Comparison of ENCODE assay signal across 2 cellular contexts in the genomic region with DNA sequence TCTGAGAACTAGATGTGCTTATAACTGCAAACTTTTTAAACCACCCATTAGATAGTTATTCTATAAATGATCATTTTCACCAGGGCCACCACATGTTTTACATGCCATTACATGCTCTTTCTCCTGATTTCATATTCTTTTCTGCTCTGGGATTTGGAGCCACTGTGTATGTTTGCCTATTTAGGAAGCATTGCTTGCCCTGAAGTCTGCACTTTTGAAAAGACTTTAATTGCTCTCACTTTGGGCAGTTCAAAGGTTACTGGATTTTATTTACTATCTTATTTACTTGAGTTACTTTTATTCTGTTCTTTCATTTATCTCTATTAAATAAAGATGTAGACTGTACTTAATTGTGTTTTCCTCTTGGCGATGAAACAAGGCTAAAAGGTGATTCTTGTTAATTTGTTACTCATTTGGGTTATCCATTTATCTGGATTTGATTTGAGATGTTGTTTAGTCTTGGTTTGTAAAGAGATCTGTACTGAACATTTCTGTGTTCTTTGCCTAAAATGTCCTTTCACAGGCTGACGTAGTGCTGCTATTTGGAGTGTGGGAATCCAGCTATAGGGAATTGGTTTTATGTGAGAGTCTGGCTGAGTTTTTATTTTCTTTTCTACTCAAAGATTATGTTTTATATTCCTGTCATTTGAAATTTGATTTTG.
TF ChIP-seq lines count a peak whose summit lies in the region.

No MANE protein-coding gene starts in this region.

TF ChIP-seq in IMR-90, 13 proteins besides CTCF, POLR2A, EP300 and RAD21 (continued from another document):
- TF ChIP-seq, protein P1, sequence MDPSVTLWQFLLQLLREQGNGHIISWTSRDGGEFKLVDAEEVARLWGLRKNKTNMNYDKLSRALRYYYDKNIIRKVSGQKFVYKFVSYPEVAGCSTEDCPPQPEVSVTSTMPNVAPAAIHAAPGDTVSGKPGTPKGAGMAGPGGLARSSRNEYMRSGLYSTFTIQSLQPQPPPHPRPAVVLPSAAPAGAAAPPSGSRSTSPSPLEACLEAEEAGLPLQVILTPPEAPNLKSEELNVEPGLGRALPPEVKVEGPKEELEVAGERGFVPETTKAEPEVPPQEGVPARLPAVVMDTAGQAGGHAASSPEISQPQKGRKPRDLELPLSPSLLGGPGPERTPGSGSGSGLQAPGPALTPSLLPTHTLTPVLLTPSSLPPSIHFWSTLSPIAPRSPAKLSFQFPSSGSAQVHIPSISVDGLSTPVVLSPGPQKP (IDR thresholded peaks at IDR 0.05; ENCODE audit: borderline replicate concordance, low read depth, low read length) = no peak
- TF ChIP-seq FOS (IDR thresholded peaks at IDR 0.05; ENCODE audit: low read depth, low read length) (no peak), RFX5 (IDR thresholded peaks at IDR 0.05; ENCODE audit: low read depth, low read length) (no peak), MAZ (IDR thresholded peaks at IDR 0.05; ENCODE audit: borderline replicate concordance, low read depth, low read length) (no peak), CHD1 (IDR thresholded peaks at IDR 0.05; ENCODE audit: low read depth, low read length) (no peak), NFE2L2 (IDR thresholded peaks at IDR 0.05; ENCODE audit: low read depth, low read length) (no peak), BHLHE40 (IDR thresholded peaks at IDR 0.05; ENCODE audit: low read depth, low read length) (no peak), RCOR1 (IDR thresholded peaks at IDR 0.05; ENCODE audit: insufficient replicate concordance, low read length) (no peak), USF2 (IDR thresholded peaks at IDR 0.05; ENCODE audit: low read depth, low read length) (no peak), MXI1 (IDR thresholded peaks at IDR 0.05; ENCODE audit: borderline replicate concordance, low read depth, low read length) (no peak), MAFK (IDR thresholded peaks at IDR 0.05; ENCODE audit: low read depth, low read length) (no peak)

TF ChIP-seq in WTC11, 78 proteins besides CTCF, POLR2A, EP300 and RAD21 (continued from another document):
- TF ChIP-seq, protein P2, sequence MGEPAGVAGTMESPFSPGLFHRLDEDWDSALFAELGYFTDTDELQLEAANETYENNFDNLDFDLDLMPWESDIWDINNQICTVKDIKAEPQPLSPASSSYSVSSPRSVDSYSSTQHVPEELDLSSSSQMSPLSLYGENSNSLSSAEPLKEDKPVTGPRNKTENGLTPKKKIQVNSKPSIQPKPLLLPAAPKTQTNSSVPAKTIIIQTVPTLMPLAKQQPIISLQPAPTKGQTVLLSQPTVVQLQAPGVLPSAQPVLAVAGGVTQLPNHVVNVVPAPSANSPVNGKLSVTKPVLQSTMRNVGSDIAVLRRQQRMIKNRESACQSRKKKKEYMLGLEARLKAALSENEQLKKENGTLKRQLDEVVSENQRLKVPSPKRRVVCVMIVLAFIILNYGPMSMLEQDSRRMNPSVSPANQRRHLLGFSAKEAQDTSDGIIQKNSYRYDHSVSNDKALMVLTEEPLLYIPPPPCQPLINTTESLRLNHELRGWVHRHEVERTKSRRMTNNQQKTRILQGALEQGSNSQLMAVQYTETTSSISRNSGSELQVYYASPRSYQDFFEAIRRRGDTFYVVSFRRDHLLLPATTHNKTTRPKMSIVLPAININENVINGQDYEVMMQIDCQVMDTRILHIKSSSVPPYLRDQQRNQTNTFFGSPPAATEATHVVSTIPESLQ (CRISPR knock-in tag; IDR thresholded peaks at IDR 0.05) = no peak
TF ChIP-seq in WTC11: peak in this region for 0.
